1 cellular context compared by ENCODE assay signal in the genomic region with DNA sequence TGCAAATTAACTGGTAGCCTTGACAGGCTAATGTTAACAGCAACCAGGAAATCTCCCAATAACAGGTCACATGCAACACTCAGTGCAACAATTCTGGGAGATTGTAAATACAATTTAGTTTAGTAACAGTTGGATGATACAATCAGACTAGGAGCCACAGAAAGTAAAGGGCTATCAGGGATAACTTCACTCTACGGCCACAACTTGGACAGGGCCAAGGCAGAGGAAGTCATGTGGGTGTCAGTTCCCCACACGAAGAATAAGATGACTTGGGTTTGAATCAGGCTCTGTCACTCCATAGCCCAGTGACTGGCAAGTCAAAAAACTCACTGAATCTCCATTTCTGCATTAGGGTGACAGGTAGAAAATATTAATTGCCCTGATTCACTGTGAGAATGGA.
TF ChIP-seq lines count a peak whose summit lies in the region.

No MANE protein-coding gene starts in this region.

TF ChIP-seq in HCT116, 20 proteins besides CTCF, POLR2A, EP300 and RAD21:
- TF ChIP-seq, protein P1, sequence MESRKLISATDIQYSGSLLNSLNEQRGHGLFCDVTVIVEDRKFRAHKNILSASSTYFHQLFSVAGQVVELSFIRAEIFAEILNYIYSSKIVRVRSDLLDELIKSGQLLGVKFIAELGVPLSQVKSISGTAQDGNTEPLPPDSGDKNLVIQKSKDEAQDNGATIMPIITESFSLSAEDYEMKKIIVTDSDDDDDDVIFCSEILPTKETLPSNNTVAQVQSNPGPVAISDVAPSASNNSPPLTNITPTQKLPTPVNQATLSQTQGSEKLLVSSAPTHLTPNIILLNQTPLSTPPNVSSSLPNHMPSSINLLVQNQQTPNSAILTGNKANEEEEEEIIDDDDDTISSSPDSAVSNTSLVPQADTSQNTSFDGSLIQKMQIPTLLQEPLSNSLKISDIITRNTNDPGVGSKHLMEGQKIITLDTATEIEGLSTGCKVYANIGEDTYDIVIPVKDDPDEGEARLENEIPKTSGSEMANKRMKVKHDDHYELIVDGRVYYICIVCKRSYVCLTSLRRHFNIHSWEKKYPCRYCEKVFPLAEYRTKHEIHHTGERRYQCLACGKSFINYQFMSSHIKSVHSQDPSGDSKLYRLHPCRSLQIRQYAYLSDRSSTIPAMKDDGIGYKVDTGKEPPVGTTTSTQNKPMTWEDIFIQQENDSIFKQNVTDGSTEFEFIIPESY (IDR thresholded peaks at IDR 0.05; ENCODE audit: extremely low read depth, insufficient replicate concordance, low read length): no peak
- no peak for TF ChIP-seq CBX3 (IDR thresholded peaks at IDR 0.05; ENCODE audit: low read depth)
TF ChIP-seq in HCT116: peak in this region for 0.
